ENCODE assay signal across 10 cellular contexts in genomic region chr7:17009007-17009719, GRCh38.
A peak's percentile ranks its signal among the peaks of the same experiment; 100 is the strongest.
DNase-seq lines count a peak whose midpoint lies in the region; ATAC-seq and TF ChIP-seq lines count a peak whose summit lies in the region.
"Had no signal": no experiment of that assay in that cellular context is flagged by ENCODE, and none has a peak within 500 bp of the region (broad histone marks: within the 10 kb centered on the region; RNA-seq: fewer than 3 reads in every experiment).

No MANE protein-coding gene starts in this region.

- POLR2A ChIA-PET in activated CD4-positive, alpha-beta memory T cell treated with anti-CD3 and anti-CD28 coated beads, Interleukin-2, amount 10 ng/mL, durations not matched to agents 7 days and 5 days (lab: Charles Lee), result interaction anchor here (1.2 kb wide), 1 partner anchor 289 kb away, joined by 4 read pairs; no protein-coding TSS in a partner anchor

- H3K27ac Mint-ChIP-seq in memory B cell, result no peak overlapping the region
- H3K27ac Mint-ChIP-seq in activated CD4-positive, alpha-beta memory T cell treated with anti-CD3 and anti-CD28 coated beads, Interleukin-2, amount 10 ng/mL, durations not matched to agents 7 days and 5 days, result no peak overlapping the region
- H3K27ac Mint-ChIP-seq: mesothelial cell of epicardium had no signal

- DNase-seq in DMS53 (lab: John Stamatoyannopoulos, UW) (peak; percentile 74), Kasumi-1 (lab: John Stamatoyannopoulos, UW) (peak; percentile 21 to 48), cardiac fibroblast (ENCODE audit: low read depth in 2 of 2) (peak; percentile 72 to 74), memory B cell (ENCODE audit: low spot score in 2 of 2) (no peak), SHP77 (lab: John Stamatoyannopoulos, UW) (no peak)
- DNase-seq in activated CD4-positive, alpha-beta memory T cell treated with anti-CD3 and anti-CD28 coated beads, Interleukin-2, amount 10 ng/mL, durations not matched to agents 7 days and 5 days, result no peak
- DNase-seq: activated CD4-positive, CD25-positive, alpha-beta regulatory T cell treated with anti-CD3 and anti-CD28 coated beads, Interleukin-2, amount 50 U/mL, for 72 hours had no signal

- no peaks in the 10 kb centered on the region for H3K36me3 Mint-ChIP-seq in memory B cell
- peaks cover 10% of the 10 kb centered on the region for H3K36me3 Mint-ChIP-seq in activated CD4-positive, alpha-beta memory T cell treated with anti-CD3 and anti-CD28 coated beads, Interleukin-2, amount 10 ng/mL, durations not matched to agents 7 days and 5 days (ENCODE audit: low read depth)

- peaks cover 6% of the 10 kb centered on the region for H3K4me1 Mint-ChIP-seq in memory B cell
- H3K4me1 Mint-ChIP-seq in activated CD4-positive, alpha-beta memory T cell treated with anti-CD3 and anti-CD28 coated beads, Interleukin-2, amount 10 ng/mL, durations not matched to agents 7 days and 5 days, result peaks cover 33% of the 10 kb centered on the region
- H3K4me1 Mint-ChIP-seq: mesothelial cell of epicardium had no signal

- ATAC-seq in memory B cell (ENCODE audit: low read depth), result peak; percentile 34
- no peak for ATAC-seq in GM19452 (IDR thresholded peaks at IDR 0.05; ENCODE audit: unreplicated experiment)
- no peak for ATAC-seq in GM19467 (IDR thresholded peaks at IDR 0.05; ENCODE audit: unreplicated experiment)

- peak; percentile 42 for TF ChIP-seq CTCF in cardiac fibroblast (IDR thresholded peaks at IDR 0.05; ENCODE audit: low read depth, low read length)

- H3K4me3 ChIP-seq in cardiac fibroblast (replicated peaks in 1 of 2; ENCODE audit: low read depth in 2 of 2, low read length in 2 of 2), result no peak overlapping the region

- H3K4me3 Mint-ChIP-seq in memory B cell, result no peak overlapping the region
- no peak overlapping the region for H3K4me3 Mint-ChIP-seq in activated CD4-positive, alpha-beta memory T cell treated with anti-CD3 and anti-CD28 coated beads, Interleukin-2, amount 10 ng/mL, durations not matched to agents 7 days and 5 days
- H3K4me3 Mint-ChIP-seq: mesothelial cell of epicardium had no signal

- peaks cover 3% of the 10 kb centered on the region for H3K27me3 Mint-ChIP-seq in memory B cell
- H3K27me3 Mint-ChIP-seq in activated CD4-positive, alpha-beta memory T cell treated with anti-CD3 and anti-CD28 coated beads, Interleukin-2, amount 10 ng/mL, durations not matched to agents 7 days and 5 days, result peaks cover 1% of the 10 kb centered on the region

- CTCF ChIA-PET in activated CD4-positive, alpha-beta memory T cell treated with anti-CD3 and anti-CD28 coated beads, Interleukin-2, amount 10 ng/mL, durations not matched to agents 7 days and 5 days (lab: Charles Lee), result interaction anchor here (1.0 to 4.6 kb wide), 11 partner anchors 9 to 296 kb away, joined by 3 to 23 read pairs (median 6); partner anchors contain the start of gene AHR

- H3K9me3 Mint-ChIP-seq in memory B cell, result no peaks in the 10 kb centered on the region
- no peaks in the 10 kb centered on the region for H3K9me3 Mint-ChIP-seq in activated CD4-positive, alpha-beta memory T cell treated with anti-CD3 and anti-CD28 coated beads, Interleukin-2, amount 10 ng/mL, durations not matched to agents 7 days and 5 days

Comparison
In these comparisons a context has a peak if more than half of its experiments do, and no peak if none do; other contexts are left out.
1. DNase-seq: peak in DMS53 (single experiment), Kasumi-1 (2 of 2) and cardiac fibroblast (2 of 2); none in memory B cell (0 of 2), activated CD4-positive, alpha-beta memory T cell treated with anti-CD3 and anti-CD28 coated beads, Interleukin-2, amount 10 ng/mL, durations not matched to agents 7 days and 5 days (single experiment) and SHP77 (0 of 2).